In the genomic region with DNA sequence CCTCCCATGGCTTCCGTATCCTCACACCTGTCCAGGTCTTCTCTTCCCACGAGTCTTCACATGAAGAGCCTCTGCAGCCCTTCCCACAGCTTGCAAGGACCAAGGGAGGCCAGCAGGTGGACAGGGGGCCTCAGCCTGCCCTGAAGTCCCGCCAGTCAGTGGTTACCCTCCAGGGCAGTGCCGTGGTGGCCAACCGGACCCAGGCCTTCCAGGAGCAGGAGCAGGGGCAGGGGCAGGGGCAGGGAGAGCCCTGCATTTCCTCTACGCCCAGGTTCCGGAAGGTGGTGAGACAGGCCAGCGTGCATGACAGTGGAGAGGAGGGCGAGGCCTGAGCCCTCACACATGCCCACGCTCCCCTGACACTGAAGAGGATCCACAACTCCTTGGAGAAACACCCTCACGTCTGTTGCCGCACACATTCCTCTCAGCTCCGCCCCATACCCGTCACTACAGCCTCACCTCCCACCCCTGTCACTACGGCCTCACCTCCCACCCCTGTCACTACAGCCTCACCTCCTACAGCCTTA, we compare ENCODE assay signal across 16 cellular contexts. TPM values are rescaled to one million over a fixed set of nuclear protein-coding genes. Genes with fewer than 3 reads are reported as not detected.
A peak's percentile ranks its signal among the peaks of the same experiment; 100 is the strongest.
DNase-seq lines count a peak whose midpoint lies in the region; ATAC-seq, FAIRE-seq and TF ChIP-seq lines count a peak whose summit lies in the region.
"Had no signal": no experiment of that assay in that cellular context is flagged by ENCODE, and none has a peak within 500 bp of the region (broad histone marks: within the 10 kb centered on the region; RNA-seq: fewer than 3 reads in every experiment).

No MANE protein-coding gene starts in this region.

- TF ChIP-seq CTCF in RWPE1 (conservative IDR thresholded peaks at IDR 0.05; ENCODE audit: low read depth) (no peak), colonic mucosa (IDR thresholded peaks at IDR 0.05) (no peak), progenitor cell of endocrine pancreas (IDR thresholded peaks at IDR 0.05; ENCODE audit: unreplicated experiment) (no peak)

- H3K4me1 ChIP-seq in CD8-positive, alpha-beta memory T cell (ENCODE audit: insufficient read depth, low read length): peaks cover 28% of the 10 kb centered on the region
- no peaks in the 10 kb centered on the region for H3K4me1 ChIP-seq in colonic mucosa
- H3K4me1 ChIP-seq: right lobe of liver, SJSA1 had no signal

- no peak for ATAC-seq in GM19035 (IDR thresholded peaks at IDR 0.05; ENCODE audit: unreplicated experiment)
- no peak for ATAC-seq in HG03354 (IDR thresholded peaks at IDR 0.05; ENCODE audit: poor library complexity, severe bottlenecking, unreplicated experiment)

- CTCF ChIA-PET in CD8-positive, alpha-beta memory T cell (lab: Charles Lee): interaction anchor here (1.0 kb wide), 1 partner anchor 71 kb away, joined by 4 read pairs; no protein-coding TSS in a partner anchor
- CTCF ChIA-PET in RWPE1 (lab: Yijun Ruan, JAX): interaction anchor here (0.6 to 1.4 kb wide), 2 partner anchors 71 to 236 kb away, joined by 5 to 8 read pairs; no protein-coding TSS in a partner anchor

- no peak overlapping the region for H3K4me3 ChIP-seq in CD8-positive, alpha-beta memory T cell (ENCODE audit: low read length)
- H3K4me3 ChIP-seq in colonic mucosa: no peak overlapping the region
- H3K4me3 ChIP-seq: coronary artery, right lobe of liver, SJSA1, thoracic aorta had no signal

- H3K4me1 Mint-ChIP-seq in CD8-positive, alpha-beta memory T cell: peaks cover 29 to 45% (median 40%) of the 10 kb centered on the region in 3 donors
- H3K4me1 Mint-ChIP-seq in progenitor cell of endocrine pancreas (ENCODE audit: low read depth): peaks cover 4% of the 10 kb centered on the region

- POLR2A ChIA-PET in CD8-positive, alpha-beta memory T cell (lab: Charles Lee): no interaction called here
- POLR2A ChIA-PET in RWPE1 (lab: Yijun Ruan, JAX; ENCODE audit: low non-redundant PET): interaction anchor here (0.8 kb wide), 1 partner anchor 236 kb away, joined by 3 read pairs; no protein-coding TSS in a partner anchor

- H3K27me3 ChIP-seq in CD8-positive, alpha-beta memory T cell (ENCODE audit: insufficient read depth, low read length, poor library complexity, severe bottlenecking): no peaks in the 10 kb centered on the region
- no peaks in the 10 kb centered on the region for H3K27me3 ChIP-seq in colonic mucosa
- H3K27me3 ChIP-seq: right lobe of liver, SJSA1 had no signal

- intact Hi-C loops in colonic mucosa (cut with DNase I): loop anchor here (10.0 kb wide), 1 partner anchor 227 kb away; no protein-coding TSS in a partner anchor

- H3K9ac ChIP-seq in colonic mucosa (ENCODE audit: low read depth in 2 of 2, low read length in 2 of 2): peak overlapping the region in 1 of 2 donors; percentile 58

- no peaks in the 10 kb centered on the region for H3K36me3 ChIP-seq in CD8-positive, alpha-beta memory T cell (ENCODE audit: insufficient read depth, low read length)
- H3K36me3 ChIP-seq in colonic mucosa: peaks cover 6% of the 10 kb centered on the region

- DNase-seq in CD8-positive, alpha-beta memory T cell: peak in 1 of 5 donors; percentile 24
- no peak for DNase-seq in RWPE1 (ENCODE audit: low spot score)
- no peak for DNase-seq in colonic mucosa
- no peak for DNase-seq in progenitor cell of endocrine pancreas (ENCODE audit: low spot score, unreplicated experiment)
- DNase-seq in GM19239 (ENCODE audit: insufficient read length, low spot score): no peak
- DNase-seq in D341Med (ENCODE audit: low spot score): no peak
- DNase-seq: activated CD4-positive, CD25-positive, alpha-beta regulatory T cell treated with anti-CD3 and anti-CD28 coated beads, Interleukin-2, amount 50 U/mL, for 72 hours; KBM-7; NCI-H774 had no signal

- H3K4me3 Mint-ChIP-seq in CD8-positive, alpha-beta memory T cell: peak overlapping the region in 6 of 7 donors; percentile 29 to 70 (median 41)
- no peak overlapping the region for H3K4me3 Mint-ChIP-seq in progenitor cell of endocrine pancreas (ENCODE audit: low read depth)

- H3K27ac Mint-ChIP-seq in CD8-positive, alpha-beta memory T cell: peak overlapping the region; percentile 85 to 99 (median 94)
- peak overlapping the region; percentile 67 for H3K27ac Mint-ChIP-seq in progenitor cell of endocrine pancreas

- peaks cover 0 to 6% (median 0%) of the 10 kb centered on the region in 3 donors for H3K36me3 Mint-ChIP-seq in CD8-positive, alpha-beta memory T cell
- no peaks in the 10 kb centered on the region for H3K36me3 Mint-ChIP-seq in progenitor cell of endocrine pancreas (ENCODE audit: insufficient read depth)
- H3K36me3 Mint-ChIP-seq: activated naive CD8-positive, alpha-beta T cell had no signal

- peaks cover 0 to 2% of the 10 kb centered on the region in 2 donors for H3K27me3 Mint-ChIP-seq in CD8-positive, alpha-beta memory T cell
- H3K27me3 Mint-ChIP-seq in progenitor cell of endocrine pancreas: no peaks in the 10 kb centered on the region
- H3K27me3 Mint-ChIP-seq: activated naive CD8-positive, alpha-beta T cell had no signal

- no peaks in the 10 kb centered on the region for H3K9me3 ChIP-seq in CD8-positive, alpha-beta memory T cell (ENCODE audit: low read length)
- H3K9me3 ChIP-seq in colonic mucosa: no peaks in the 10 kb centered on the region
- H3K9me3 ChIP-seq: right lobe of liver, SJSA1, thoracic aorta had no signal

- no peaks in the 10 kb centered on the region for H3K9me3 Mint-ChIP-seq in CD8-positive, alpha-beta memory T cell
- no peaks in the 10 kb centered on the region for H3K9me3 Mint-ChIP-seq in progenitor cell of endocrine pancreas (ENCODE audit: low read depth)

- peak overlapping the region; percentile 53 for H3K27ac ChIP-seq in CD8-positive, alpha-beta memory T cell (ENCODE audit: low read depth, low read length)
- peak overlapping the region; percentile 99 for H3K27ac ChIP-seq in RWPE1
- H3K27ac ChIP-seq in colonic mucosa: peak overlapping the region; percentile 66
- H3K27ac ChIP-seq: coronary artery, right lobe of liver, SJSA1, thoracic aorta had no signal

- FAIRE-seq in GM19239 (lab: Jason Lieb, UNC): no peak

RNA-seq across cellular contexts. Expression of a gene that starts 8.3 kb away (rescaled TPM):
- 10 to 100 TPM in 1 of 2 experiments, 1 to 10 TPM in 1; 8.4 to 10.6 TPM for total RNA-seq in CD8-positive, alpha-beta memory T cell
- 3.5 TPM for polyA plus RNA-seq in CD8-positive, alpha-beta memory T cell
- total RNA-seq in colonic mucosa (10 to 100 TPM; 69.7 to 81.7 TPM), progenitor cell of endocrine pancreas (48.9 and 56.9 TPM in 2 replicates)

RNA-seq across cellular contexts. Expression of a gene that starts 22.5 kb away (rescaled TPM):
- 10 to 100 TPM; 84.9 to 90.1 TPM for total RNA-seq in CD8-positive, alpha-beta memory T cell
- polyA plus RNA-seq in CD8-positive, alpha-beta memory T cell: 23.9 TPM
- 10 to 100 TPM; 18.8 to 39.5 TPM for total RNA-seq in colonic mucosa
- 74.9 and 76.0 TPM in 2 replicates for total RNA-seq in progenitor cell of endocrine pancreas

RNA-seq across cellular contexts. Expression of a gene that starts 41.7 kb away (rescaled TPM):
- total RNA-seq in CD8-positive, alpha-beta memory T cell: 10 to 100 TPM; 32.3 to 37.8 TPM
- polyA plus RNA-seq in CD8-positive, alpha-beta memory T cell: 91.2 TPM
- total RNA-seq in colonic mucosa: 100 to 1,000 TPM; 186 to 203 TPM
- total RNA-seq in progenitor cell of endocrine pancreas: 19.8 and 21.1 TPM in 2 replicates

RNA-seq across cellular contexts. Expression of a gene that starts 45.3 kb away (rescaled TPM):
- 100 to 1,000 TPM; 237 to 246 TPM for total RNA-seq in CD8-positive, alpha-beta memory T cell
- polyA plus RNA-seq in CD8-positive, alpha-beta memory T cell: 69.9 TPM
- total RNA-seq in colonic mucosa (100 to 1,000 TPM; 108 to 137 TPM), progenitor cell of endocrine pancreas (52.9 and 53.0 TPM in 2 replicates)
